In genomic region chr7:43702974-43703373, GRCh38 we compare ENCODE assay signal across 20 cellular contexts.
"Had no signal": no experiment of that assay in that cellular context is flagged by ENCODE, and none has a peak within 500 bp of the region (broad histone marks: within the 10 kb centered on the region; RNA-seq: fewer than 3 reads in every experiment).

No MANE protein-coding gene starts in this region.

- H3K27ac Mint-ChIP-seq: activated naive CD4-positive, alpha-beta T cell treated with anti-CD3 and anti-CD28 coated beads, Interleukin-2, amount 50 U/mL, for 72 hours; nephron; progenitor cell of endocrine pancreas; WTC11 had no signal

- H3K27ac ChIP-seq: brain microvascular endothelial cell, esophagus squamous epithelium, right atrium auricular region, skin epidermis had no signal

- ATAC-seq: activated naive CD4-positive, alpha-beta T cell treated with anti-CD3 and anti-CD28 coated beads, Interleukin-2, amount 50 U/mL, for 72 hours; left ventricle myocardium superior; WTC11 had no signal

- DNase-seq: activated CD4-positive, alpha-beta T cell treated with anti-CD3 and anti-CD28 coated beads for 48 hours; activated CD8-positive, alpha-beta memory T cell treated with anti-CD3 and anti-CD28 coated beads for 24 hours; activated effector memory CD4-positive, alpha-beta T cell treated with Interleukin-2 at 50 U/mL for 16 hours; brain microvascular endothelial cell; cortex of kidney; effector CD4-positive, alpha-beta T cell; esophagus squamous epithelium; hypothalamus; kidney glomerular epithelial cell; left ventricle myocardium superior; mesenchymal stem cell; nucleus accumbens had no signal

- H3K27me3 Mint-ChIP-seq: progenitor cell of endocrine pancreas had no signal

- H3K4me3 Mint-ChIP-seq: nephron, WTC11 had no signal

- FAIRE-seq: endothelial cell of umbilical vein, TTC549 had no signal

- H3K36me3 ChIP-seq: brain microvascular endothelial cell, right atrium auricular region had no signal

- H3K27me3 ChIP-seq: brain microvascular endothelial cell, esophagus squamous epithelium, right atrium auricular region had no signal

- H3K4me3 ChIP-seq: esophagus squamous epithelium, right atrium auricular region, skin epidermis had no signal

- H3K9me3 ChIP-seq: esophagus squamous epithelium, right atrium auricular region had no signal

- H3K9me3 Mint-ChIP-seq: activated naive CD4-positive, alpha-beta T cell treated with anti-CD3 and anti-CD28 coated beads, Interleukin-2, amount 50 U/mL, for 72 hours had no signal
